In the genomic region with DNA sequence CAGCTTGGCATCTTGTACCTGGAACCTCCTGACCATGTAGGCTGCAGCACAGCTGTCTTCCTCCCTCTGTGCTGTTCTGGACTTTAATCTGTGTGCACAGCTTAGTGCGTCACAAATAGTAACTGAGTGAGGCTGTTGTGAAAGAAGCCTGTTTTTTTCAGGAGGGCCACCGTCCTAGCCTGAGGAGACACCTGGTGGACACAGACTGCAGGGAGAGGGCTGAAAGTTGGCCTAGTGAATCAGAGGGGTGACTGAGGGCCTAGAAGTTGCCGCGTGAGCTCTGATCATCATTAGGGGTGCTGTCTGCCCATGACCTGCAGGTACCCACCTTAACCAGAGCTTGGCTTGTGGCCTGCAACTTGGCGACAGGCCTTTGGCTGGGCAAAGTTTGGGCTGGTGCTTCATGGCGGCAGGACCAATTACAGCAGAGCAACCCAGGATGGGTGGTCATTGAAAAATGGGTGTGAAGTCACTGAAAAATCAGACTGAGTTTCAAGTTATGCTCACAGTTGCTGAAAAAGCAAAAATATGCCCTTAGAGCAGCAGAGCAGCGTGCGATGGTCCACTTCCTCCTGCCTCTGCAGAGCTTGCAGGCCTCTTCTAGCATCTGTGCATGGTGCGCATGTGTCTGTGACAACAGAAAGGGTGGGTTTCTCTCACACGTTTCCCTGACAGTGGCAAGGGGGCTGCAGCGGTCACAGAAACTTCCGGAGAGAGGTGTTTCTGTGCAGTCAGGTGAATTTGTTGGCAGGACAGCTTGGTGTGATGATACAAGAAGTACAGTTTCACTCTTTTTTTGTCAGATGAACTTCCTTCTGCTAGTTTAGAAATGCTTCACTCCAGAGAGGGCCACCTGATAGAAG, we compare ENCODE assay signal across 9 cellular contexts. TPM values are rescaled to one million over a fixed set of nuclear protein-coding genes. Genes with fewer than 3 reads are reported as not detected.
A peak's percentile ranks its signal among the peaks of the same experiment; 100 is the strongest.
DNase-seq lines count a peak whose midpoint lies in the region; ATAC-seq and TF ChIP-seq lines count a peak whose summit lies in the region.
"Had no signal": no experiment of that assay in that cellular context is flagged by ENCODE, and none has a peak within 500 bp of the region (broad histone marks: within the 10 kb centered on the region; RNA-seq: fewer than 3 reads in every experiment).

No MANE protein-coding gene starts in this region.

- H3K9me2 ChIP-seq in hepatocyte (replicated peaks; ENCODE audit: insufficient read depth): no peaks in the 10 kb centered on the region

- TF ChIP-seq CTCF in GM12864 (IDR thresholded peaks at IDR 0.05; ENCODE audit: low read depth, low read length, missing control alignments) (peak; percentile 31), hepatocyte (IDR thresholded peaks at IDR 0.05; ENCODE audit: poor library complexity) (peak; percentile 45), upper lobe of right lung (IDR thresholded peaks at IDR 0.05) (no peak)

- H3K36me3 ChIP-seq in hepatocyte (replicated peaks; ENCODE audit: insufficient read depth, low read depth) (no peaks in the 10 kb centered on the region), MG63 (no peaks in the 10 kb centered on the region), upper lobe of right lung (no peaks in the 10 kb centered on the region)

- H3K4me1 ChIP-seq in hepatocyte (ENCODE audit: insufficient read depth) (peaks cover 18% of the 10 kb centered on the region), upper lobe of right lung (peaks cover 5% of the 10 kb centered on the region)

- DNase-seq in GM12864 (ENCODE audit: low read depth): peak; percentile 92
- peak; percentile 82 for DNase-seq in hepatocyte (ENCODE audit: low spot score)
- DNase-seq in COLO668 (lab: John Stamatoyannopoulos, UW; ENCODE audit: unreplicated experiment): no peak
- no peak for DNase-seq in MG63
- DNase-seq in upper lobe of right lung: no peak
- no peak for DNase-seq in epidermal melanocyte (ENCODE audit: insufficient read length, low spot score)

- H2AFZ ChIP-seq in hepatocyte: no peak overlapping the region

- intact Hi-C loops in upper lobe of right lung (cut with DNase I): no loop called here

- H3K4me3 ChIP-seq in GM12864 (ENCODE audit: low read depth, low read length) (no peak overlapping the region), hepatocyte (no peak overlapping the region), MG63 (no peak overlapping the region), upper lobe of right lung (no peak overlapping the region)

- H3K79me2 ChIP-seq in hepatocyte: no peaks in the 10 kb centered on the region

- H3K9me3 ChIP-seq in hepatocyte (ENCODE audit: low read depth) (no peaks in the 10 kb centered on the region), MG63 (no peaks in the 10 kb centered on the region), upper lobe of right lung (no peaks in the 10 kb centered on the region)

- 88% methylated on average over 12 of the region's 12 CpGs for WGBS in hepatocyte (ENCODE audit: low lambda C conversion rate, missing lambda C conversion rate)

- peak overlapping the region; percentile 87 for H3K27ac ChIP-seq in hepatocyte
- no peak overlapping the region for H3K27ac ChIP-seq in upper lobe of right lung

- H3K4me2 ChIP-seq in hepatocyte: no peak overlapping the region

- H4K20me1 ChIP-seq in hepatocyte (ENCODE audit: insufficient read depth, poor library complexity, severe bottlenecking): no peaks in the 10 kb centered on the region

- peaks cover 27% of the 10 kb centered on the region for H3K27me3 ChIP-seq in hepatocyte
- no peaks in the 10 kb centered on the region for H3K27me3 ChIP-seq in MG63
- peaks cover 29% of the 10 kb centered on the region for H3K27me3 ChIP-seq in upper lobe of right lung

- peak; percentile 85 for ATAC-seq in GM21515 (IDR thresholded peaks at IDR 0.05; ENCODE audit: unreplicated experiment)
- ATAC-seq in HG03520 (IDR thresholded peaks at IDR 0.05; ENCODE audit: unreplicated experiment): peak; percentile 50
- no peak for ATAC-seq in upper lobe of right lung

RNA-seq across cellular contexts. Expression of a gene that starts 9.6 kb away (rescaled TPM):
- 0.24 and 0.37 TPM in 2 replicates for total RNA-seq in hepatocyte
- polyA plus RNA-seq in hepatocyte: 0.10 and 0.24 TPM in 2 replicates
- not detected in 2 replicates for total RNA-seq in MG63 (2014; rRNA removed; shearing (Covaris generic); ENCODE audit: low replicate concordance)
- 0.72 TPM for total RNA-seq in upper lobe of right lung
- total RNA-seq: RPMI7951 had no signal

RNA-seq across cellular contexts. Expression of a gene that starts 25.7 kb away (rescaled TPM):
- total RNA-seq in hepatocyte (25.8 and 26.8 TPM in 2 replicates), upper lobe of right lung (35.8 TPM)
- polyA plus RNA-seq in hepatocyte: 26.3 and 29.6 TPM in 2 replicates
- 10.9 and 28.0 TPM in 2 replicates for total RNA-seq in MG63 (2014; rRNA removed; shearing (Covaris generic); ENCODE audit: low replicate concordance)

Comparison
In these comparisons a context has a peak if more than half of its experiments do, and no peak if none do; other contexts are left out.
1. DNase-seq: peak in GM12864 (single experiment) and hepatocyte (single experiment); none in COLO668 (single experiment), MG63 (single experiment), upper lobe of right lung (single experiment) and epidermal melanocyte (single experiment).